11 cellular contexts compared by ENCODE assay signal in the genomic region with DNA sequence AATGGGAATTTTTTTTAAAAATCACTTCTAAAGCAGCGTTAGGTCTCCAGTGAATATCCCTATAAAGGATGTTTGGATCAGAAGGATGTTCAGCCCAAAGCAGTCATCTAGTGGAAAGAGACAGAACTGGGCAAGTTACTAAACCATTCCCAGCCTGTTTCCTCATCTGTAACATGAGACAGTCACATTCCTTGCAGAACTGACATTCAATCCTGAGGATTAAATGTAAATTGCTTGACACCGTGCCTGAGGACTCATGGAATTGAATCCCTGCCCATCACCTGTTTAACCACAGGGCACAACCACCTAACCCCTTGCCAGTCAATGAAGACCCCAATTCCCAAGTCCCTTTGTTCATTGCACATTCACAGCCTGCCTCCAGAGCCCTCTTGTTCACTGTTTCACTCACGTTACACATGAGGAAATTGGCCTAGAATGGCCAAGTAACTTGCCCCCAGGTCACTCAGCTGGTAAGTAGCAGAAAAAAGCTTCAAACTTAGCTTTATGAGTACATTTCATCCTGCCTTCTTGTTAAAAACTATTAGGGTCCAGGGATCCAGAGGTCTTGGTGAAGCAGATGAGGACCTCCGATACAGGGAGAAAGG. TPM values are rescaled to one million over a fixed set of nuclear protein-coding genes. Genes with fewer than 3 reads are reported as not detected.
A peak's percentile ranks its signal among the peaks of the same experiment; 100 is the strongest.
DNase-seq lines count a peak whose midpoint lies in the region; ATAC-seq, FAIRE-seq and TF ChIP-seq lines count a peak whose summit lies in the region.
"Had no signal": no experiment of that assay in that cellular context is flagged by ENCODE, and none has a peak within 500 bp of the region (broad histone marks: within the 10 kb centered on the region; RNA-seq: fewer than 3 reads in every experiment).

No MANE protein-coding gene starts in this region.

- intact Hi-C loops in Calu3 (cut with micrococcal nuclease; ENCODE audit: unreplicated experiment) = no loop called here

- H3K56ac ChIP-seq in H1 (replicated peaks; ENCODE audit: insufficient read length, low read depth, low read length) = no peak overlapping the region

- TF ChIP-seq CTCF in Calu3 (IDR thresholded peaks at IDR 0.05; ENCODE audit: unreplicated experiment) = no peak
- TF ChIP-seq CTCF in H1 (IDR thresholded peaks at IDR 0.05; ENCODE audit: control extremely low read depth in 1 of 3, insufficient read depth in 1 of 3, low read depth in 1 of 3, low read length in 3 of 3) = no peak

- H2BK5ac ChIP-seq in H1 (ENCODE audit: low read depth, low read length) = no peak overlapping the region
- no peak overlapping the region for H2BK5ac ChIP-seq in neuronal stem cell (ENCODE audit: low read length)

- no peak for TF ChIP-seq RAD21 in H1 (IDR thresholded peaks at IDR 0.05 in 1 of 2, conservative IDR thresholded peaks at IDR 0.05 in 1 of 2; ENCODE audit: low read depth in 2 of 2, low read length in 2 of 2)

- no peaks in the 10 kb centered on the region for H4K20me1 ChIP-seq in H1 (replicated peaks in 1 of 2; ENCODE audit: control insufficient read depth in 1 of 2, insufficient read depth in 2 of 2, low read length in 2 of 2)

- no peaks in the 10 kb centered on the region for H3K79me2 ChIP-seq in H1 (ENCODE audit: control insufficient read depth in 1 of 2, insufficient read depth in 2 of 2, low read length in 2 of 2)

- FAIRE-seq in H1 (lab: Jason Lieb, UNC) (no peak), RCC 7860 (lab: Jason Lieb, UNC) (no peak)

- no peak for TF ChIP-seq EP300 in H1 (IDR thresholded peaks at IDR 0.05; ENCODE audit: borderline replicate concordance in 1 of 2, low read depth in 2 of 2, low read length in 2 of 2)

- H3K36me3 ChIP-seq in H1 (ENCODE audit: control insufficient read depth in 2 of 4, insufficient read depth in 4 of 4, low read length in 3 of 4) (no peaks in the 10 kb centered on the region), neuronal stem cell (replicated peaks in 1 of 2; ENCODE audit: control insufficient read depth in 2 of 2, insufficient read depth in 2 of 2, low read length in 2 of 2) (no peaks in the 10 kb centered on the region)

- BruUV-seq in Calu3 (replicated peaks; lab: Mats Ljungman, UMichigan) = no TSS peak

- H3K4me2 ChIP-seq in H1 (ENCODE audit: insufficient read depth in 1 of 2, low read depth in 2 of 2, low read length in 2 of 2) (peak overlapping the region; percentile 20 to 23; a peak in 1 of 4 replicates), neuronal stem cell (ENCODE audit: insufficient read depth, low read length, poor library complexity, severe bottlenecking) (no peak overlapping the region)

- H3K4ac ChIP-seq in H1 (replicated peaks; ENCODE audit: insufficient read length, low read depth, low read length) (no peak overlapping the region), neuronal stem cell (ENCODE audit: low read length) (no peak overlapping the region)

- no peak for DNase-seq in Calu3
- DNase-seq in M059J (ENCODE audit: low read depth) = peak; percentile 79
- DNase-seq in H1 (ENCODE audit: low read depth in 1 of 2, low spot score in 2 of 2) = no peak
- peak; percentile 15 for DNase-seq in neuronal stem cell (ENCODE audit: low spot score)
- no peak for DNase-seq in NCI-H2029 treated with DMSO at 0.1 percent for 48 hours (lab: John Stamatoyannopoulos, UW)
- no peak for DNase-seq in RCC 7860 (ENCODE audit: low spot score)
- DNase-seq: activated CD4-positive, CD25-positive, alpha-beta regulatory T cell treated with anti-CD3 and anti-CD28 coated beads, Interleukin-2, amount 50 U/mL, for 72 hours; amygdala; retina had no signal

- no peak for TF ChIP-seq POLR2A in H1 (IDR thresholded peaks at IDR 0.05; ENCODE audit: control extremely low read depth in 1 of 2, low read depth in 2 of 2, low read length in 2 of 2)

- H3K18ac ChIP-seq in H1 (ENCODE audit: extremely low read depth, low read length) (no peak overlapping the region), neuronal stem cell (ENCODE audit: low read length) (no peak overlapping the region)

- peak overlapping the region; percentile 31 for H3K27ac Mint-ChIP-seq in Calu3 (ENCODE audit: unreplicated experiment)

- H3K4me1 ChIP-seq in H1 (replicated peaks in 1 of 4; ENCODE audit: control insufficient read depth in 3 of 4, insufficient read depth in 4 of 4, low read length in 3 of 4) (peaks cover 0 to 11% (median 10%) of the 10 kb centered on the region in 4 experiments), neuronal stem cell (ENCODE audit: control insufficient read depth in 2 of 2, insufficient read depth in 1 of 2, low read depth in 1 of 2, low read length in 2 of 2) (peaks cover 13% of the 10 kb centered on the region in 2 donors)

- WGBS in H1 (ENCODE audit: extremely low coverage in 1 of 2, insufficient coverage in 1 of 2, insufficient read length in 1 of 2, insufficient replicate concordance in 2 of 2, low coverage in 1 of 2, low lambda C conversion rate in 2 of 2, missing lambda C conversion rate in 1 of 2), 2 experiments = 62% methylated on average over 4 of the region's 4 CpGs; no CpG with 5 or more reads in 1 of the 2 experiments
- WGBS in neuronal stem cell (ENCODE audit: extremely low coverage in 2 of 2, insufficient read length in 2 of 2, insufficient replicate concordance in 1 of 2), 2 donors = no CpG with 5 or more reads among the region's 4 CpGs

- ATAC-seq in GM18909 (IDR thresholded peaks at IDR 0.05; ENCODE audit: poor library complexity, unreplicated experiment) (no peak), HG02852 (IDR thresholded peaks at IDR 0.05; ENCODE audit: unreplicated experiment) (no peak)

- no peak overlapping the region for H3K14ac ChIP-seq in H1 (ENCODE audit: insufficient read length)
- H3K14ac ChIP-seq in neuronal stem cell (ENCODE audit: low read length) = no peak overlapping the region

- POLR2A ChIA-PET in H1 (lab: Charles Lee; ENCODE audit: partially characterized antibody) = no interaction called here

- H4K5ac ChIP-seq in H1 (ENCODE audit: insufficient read length, low read depth, low read length) = no peak overlapping the region

- no peak overlapping the region for H2BK20ac ChIP-seq in H1 (ENCODE audit: low read length)

- no peaks in the 10 kb centered on the region for H3K79me1 ChIP-seq in H1 (ENCODE audit: low read depth, low read length)
- no peaks in the 10 kb centered on the region for H3K79me1 ChIP-seq in neuronal stem cell (ENCODE audit: low read depth, low read length)

- H3K23ac ChIP-seq in H1 (ENCODE audit: insufficient read length) = no peak overlapping the region
- H3K23ac ChIP-seq in neuronal stem cell (ENCODE audit: low read depth, low read length, poor library complexity) = no peak overlapping the region

- H3K9me3 Mint-ChIP-seq in Calu3 (ENCODE audit: low read depth, unreplicated experiment) = no peaks in the 10 kb centered on the region

- no peaks in the 10 kb centered on the region for H3K9me3 ChIP-seq in H1 (ENCODE audit: insufficient read depth in 2 of 2, low read depth in 1 of 2, low read length in 1 of 2)
- no peaks in the 10 kb centered on the region for H3K9me3 ChIP-seq in neuronal stem cell (replicated peaks in 1 of 2; ENCODE audit: control insufficient read depth in 2 of 2, insufficient read depth in 1 of 2, low read depth in 1 of 2, low read length in 2 of 2)

- H4K91ac ChIP-seq in H1 (replicated peaks; ENCODE audit: insufficient read length, low read length) (no peak overlapping the region), neuronal stem cell (ENCODE audit: low read depth, low read length, poor library complexity) (no peak overlapping the region)

- H3K4me3 ChIP-seq in H1 (ENCODE audit: extremely low read depth in 1 of 4, insufficient read depth in 2 of 4, low read depth in 3 of 4, low read length in 4 of 4) = no peak overlapping the region; a peak in 1 of 8 replicates
- H3K4me3 ChIP-seq in neuronal stem cell (ENCODE audit: low read length in 2 of 2) = no peak overlapping the region

- H2AFZ ChIP-seq in H1 (ENCODE audit: low read length) (no peak overlapping the region), neuronal stem cell (ENCODE audit: low read length) (peak overlapping the region; percentile 62)

- H3K27me3 ChIP-seq in H1 (replicated peaks in 1 of 4; ENCODE audit: control insufficient read depth in 3 of 4, extremely low read depth in 1 of 4, insufficient read depth in 3 of 4, low read length in 3 of 4) (peaks cover 19 to 30% (median 27%) of the 10 kb centered on the region in 4 experiments), neuronal stem cell (ENCODE audit: control insufficient read depth in 3 of 3, insufficient read depth in 3 of 3, low read depth in 1 of 3, low read length in 3 of 3) (peaks cover 0 to 18% (median 12%) of the 10 kb centered on the region in 3 experiments)

- no peak overlapping the region for H4K8ac ChIP-seq in H1 (ENCODE audit: extremely low read depth, insufficient read depth, low read length)
- H4K8ac ChIP-seq in neuronal stem cell (ENCODE audit: low read depth, low read length) = no peak overlapping the region

- H2BK12ac ChIP-seq in H1 (ENCODE audit: low read depth, low read length) (no peak overlapping the region), neuronal stem cell (ENCODE audit: low read length) (no peak overlapping the region)

- H3K23me2 ChIP-seq in H1 (ENCODE audit: low read depth, low read length) = peaks cover 4% of the 10 kb centered on the region

- H2BK120ac ChIP-seq in H1 (replicated peaks; ENCODE audit: low read depth, low read length) (no peak overlapping the region), neuronal stem cell (ENCODE audit: low read depth, low read length) (no peak overlapping the region)

- no peak overlapping the region for H3K9ac ChIP-seq in H1 (replicated peaks in 1 of 4; ENCODE audit: extremely low read depth in 1 of 4, low read depth in 3 of 4, low read length in 3 of 4)
- H3K9ac ChIP-seq in neuronal stem cell (ENCODE audit: low read depth, low read length, poor library complexity) = no peak overlapping the region

- no peaks in the 10 kb centered on the region for H3K27me3 Mint-ChIP-seq in Calu3 (ENCODE audit: unreplicated experiment)

- H2AK5ac ChIP-seq in H1 (ENCODE audit: low read depth, low read length) (no peak overlapping the region), neuronal stem cell (ENCODE audit: low read depth, low read length) (no peak overlapping the region)

- CTCF ChIA-PET in Calu3 (lab: Charles Lee) (interaction anchor here (0.5 to 1.6 kb wide), 3 partner anchors 11 to 59 kb away, joined by 3 to 5 read pairs (median 4); no protein-coding TSS in a partner anchor), H1 (lab: Charles Lee; ENCODE audit: partially characterized antibody) (interaction anchor here (0.7 to 4.7 kb wide), 14 partner anchors 9 to 239 kb away, joined by 3 to 30 read pairs (median 4); no protein-coding TSS in a partner anchor)

- H3K27ac ChIP-seq in H1 (ENCODE audit: low read depth, low read length) = no peak overlapping the region
- H3K27ac ChIP-seq in neuronal stem cell (replicated peaks; ENCODE audit: low read length) = no peak overlapping the region

- no peak overlapping the region for H2BK15ac ChIP-seq in H1 (ENCODE audit: low read length)
- no peak overlapping the region for H2BK15ac ChIP-seq in neuronal stem cell (ENCODE audit: low read length)

- no peak overlapping the region for H3K4me3 Mint-ChIP-seq in Calu3 (ENCODE audit: low read depth, unreplicated experiment)

- H3K36me3 Mint-ChIP-seq in Calu3 (ENCODE audit: insufficient read depth, unreplicated experiment) = peaks cover 5% of the 10 kb centered on the region

- H3K4me1 Mint-ChIP-seq in Calu3 (ENCODE audit: low read depth, unreplicated experiment) = peaks cover 29% of the 10 kb centered on the region

RNA-seq across cellular contexts. Expression of gene CMTM2, which starts 1.4 kb away (rescaled TPM):
- 0.92 and 0.95 TPM in 2 replicates for total RNA-seq in Calu3 (2022)
- not detected in 2 replicates for total RNA-seq in M059J (2014; rRNA removed; shearing (Covaris generic))
- not detected in 2 replicates for total RNA-seq in H1 (2021; fragmentation: NEBNext Ultra II Directional; extraction: Animal tissue kit (Norgen Biotek cat#: 25700))
- not detected in 2 replicates for polyA plus RNA-seq in H1 (2011; rRNA removed)
- polyA plus RNA-seq in H1 (2011; cell fraction: cytosol; rRNA removed) = not detected
- polyA plus RNA-seq in H1 (2011; cell fraction: nucleus; rRNA removed) = not detected
- not detected in 4 replicates for polyA plus RNA-seq in H1 (2012, experiment 1 of 2)
- not detected for polyA plus RNA-seq in H1 (2012, experiment 2 of 2)
- polyA plus RNA-seq in H1 (2013, experiment 1 of 2) = not detected
- not detected for polyA plus RNA-seq in H1 (2013, experiment 2 of 2)
- polyA minus RNA-seq in H1 (2011; rRNA and poly(A)+ RNA removed) = not detected in 2 replicates
- polyA minus RNA-seq in H1 (2011; cell fraction: cytosol; rRNA and poly(A)+ RNA removed) = not detected
- polyA minus RNA-seq in H1 (2011; cell fraction: nucleus; rRNA and poly(A)+ RNA removed) = not detected
- polyA plus RNA-seq in neuronal stem cell (2013, experiment 1 of 2) = 0.20 TPM
- 0.08 TPM for polyA plus RNA-seq in neuronal stem cell (2013, experiment 2 of 2)

RNA-seq across cellular contexts. Expression of gene CMTM1, which starts 14.5 kb away (rescaled TPM):
- total RNA-seq in Calu3 (2022) = 48.4 and 72.1 TPM in 2 replicates
- total RNA-seq in M059J (2014; rRNA removed; shearing (Covaris generic)) = 2.1 and 3.8 TPM in 2 replicates
- total RNA-seq in H1 (2021; fragmentation: NEBNext Ultra II Directional; extraction: Animal tissue kit (Norgen Biotek cat#: 25700)) = 1.9 and 2.0 TPM in 2 replicates
- polyA plus RNA-seq in H1 (2011; rRNA removed) = 1.2 and 1.7 TPM in 2 replicates
- 1.1 TPM for polyA plus RNA-seq in H1 (2011; cell fraction: cytosol; rRNA removed)
- 2.4 TPM for polyA plus RNA-seq in H1 (2011; cell fraction: nucleus; rRNA removed)
- polyA plus RNA-seq in H1 (2012, experiment 1 of 2) = 0.58 to 2.6 TPM (median 1.4 TPM) in 4 replicates
- polyA plus RNA-seq in H1 (2012, experiment 2 of 2) = not detected
- 2.3 TPM for polyA plus RNA-seq in H1 (2013, experiment 1 of 2)
- polyA plus RNA-seq in H1 (2013, experiment 2 of 2) = 1.3 TPM
- 0.63 and 0.85 TPM in 2 replicates for polyA minus RNA-seq in H1 (2011; rRNA and poly(A)+ RNA removed)
- 1.6 TPM for polyA minus RNA-seq in H1 (2011; cell fraction: cytosol; rRNA and poly(A)+ RNA removed)
- polyA minus RNA-seq in H1 (2011; cell fraction: nucleus; rRNA and poly(A)+ RNA removed) = 4.6 TPM
- polyA plus RNA-seq in neuronal stem cell (2013, experiment 1 of 2) = 3.8 TPM
- 4.4 TPM for polyA plus RNA-seq in neuronal stem cell (2013, experiment 2 of 2)

RNA-seq across cellular contexts. Expression of gene CMTM3, which starts 23.8 kb away (rescaled TPM):
- 18.4 and 33.6 TPM in 2 replicates for total RNA-seq in Calu3 (2022)
- 28.9 and 33.6 TPM in 2 replicates for total RNA-seq in M059J (2014; rRNA removed; shearing (Covaris generic))
- 24.8 and 25.4 TPM in 2 replicates for total RNA-seq in H1 (2021; fragmentation: NEBNext Ultra II Directional; extraction: Animal tissue kit (Norgen Biotek cat#: 25700))
- 24.7 and 30.8 TPM in 2 replicates for polyA plus RNA-seq in H1 (2011; rRNA removed)
- polyA plus RNA-seq in H1 (2011; cell fraction: cytosol; rRNA removed) = 18.8 TPM
- 25.5 TPM for polyA plus RNA-seq in H1 (2011; cell fraction: nucleus; rRNA removed)
- polyA plus RNA-seq in H1 (2012, experiment 1 of 2) = 17.4 to 22.2 TPM (median 19.4 TPM) in 4 replicates
- polyA plus RNA-seq in H1 (2012, experiment 2 of 2) = 22.8 TPM
- polyA plus RNA-seq in H1 (2013, experiment 1 of 2) = 40.7 TPM
- 45.4 TPM for polyA plus RNA-seq in H1 (2013, experiment 2 of 2)
- 12.8 and 26.1 TPM in 2 replicates for polyA minus RNA-seq in H1 (2011; rRNA and poly(A)+ RNA removed)
- 6.6 TPM for polyA minus RNA-seq in H1 (2011; cell fraction: cytosol; rRNA and poly(A)+ RNA removed)
- 6.8 TPM for polyA minus RNA-seq in H1 (2011; cell fraction: nucleus; rRNA and poly(A)+ RNA removed)
- polyA plus RNA-seq in neuronal stem cell (2013, experiment 1 of 2) = 92.9 TPM
- polyA plus RNA-seq in neuronal stem cell (2013, experiment 2 of 2) = 91.8 TPM

RNA-seq across cellular contexts. Expression of gene CKLF, which starts 28.3 kb away (rescaled TPM):
- 217 and 293 TPM in 2 replicates for total RNA-seq in Calu3 (2022)
- 145 and 165 TPM in 2 replicates for total RNA-seq in M059J (2014; rRNA removed; shearing (Covaris generic))
- total RNA-seq in H1 (2021; fragmentation: NEBNext Ultra II Directional; extraction: Animal tissue kit (Norgen Biotek cat#: 25700)) = 18.9 and 21.1 TPM in 2 replicates
- 61.2 and 63.5 TPM in 2 replicates for polyA plus RNA-seq in H1 (2011; rRNA removed)
- polyA plus RNA-seq in H1 (2011; cell fraction: cytosol; rRNA removed) = 50.5 TPM
- polyA plus RNA-seq in H1 (2011; cell fraction: nucleus; rRNA removed) = 34.6 TPM
- 15.6 to 41.5 TPM (median 33.8 TPM) in 4 replicates for polyA plus RNA-seq in H1 (2012, experiment 1 of 2)
- polyA plus RNA-seq in H1 (2012, experiment 2 of 2) = 29.6 TPM
- polyA plus RNA-seq in H1 (2013, experiment 1 of 2) = 40.3 TPM
- 40.7 TPM for polyA plus RNA-seq in H1 (2013, experiment 2 of 2)
- polyA minus RNA-seq in H1 (2011; rRNA and poly(A)+ RNA removed) = 10.2 and 11.5 TPM in 2 replicates
- 13.5 TPM for polyA minus RNA-seq in H1 (2011; cell fraction: cytosol; rRNA and poly(A)+ RNA removed)
- 9.7 TPM for polyA minus RNA-seq in H1 (2011; cell fraction: nucleus; rRNA and poly(A)+ RNA removed)
- 37.5 TPM for polyA plus RNA-seq in neuronal stem cell (2013, experiment 1 of 2)
- 41.1 TPM for polyA plus RNA-seq in neuronal stem cell (2013, experiment 2 of 2)

RNA-seq across cellular contexts. Expression of gene TK2, which starts 30.8 kb away (rescaled TPM):
- 53.2 and 56.6 TPM in 2 replicates for total RNA-seq in Calu3 (2022)
- 13.6 and 25.2 TPM in 2 replicates for total RNA-seq in M059J (2014; rRNA removed; shearing (Covaris generic))
- total RNA-seq in H1 (2021; fragmentation: NEBNext Ultra II Directional; extraction: Animal tissue kit (Norgen Biotek cat#: 25700)) = 3.6 and 4.5 TPM in 2 replicates
- 2.7 and 3.2 TPM in 2 replicates for polyA plus RNA-seq in H1 (2011; rRNA removed)
- 4.6 TPM for polyA plus RNA-seq in H1 (2011; cell fraction: cytosol; rRNA removed)
- 8.7 TPM for polyA plus RNA-seq in H1 (2011; cell fraction: nucleus; rRNA removed)
- polyA plus RNA-seq in H1 (2012, experiment 1 of 2) = 3.2 to 4.4 TPM (median 3.8 TPM) in 4 replicates
- 1.6 TPM for polyA plus RNA-seq in H1 (2012, experiment 2 of 2)
- 3.4 TPM for polyA plus RNA-seq in H1 (2013, experiment 1 of 2)
- polyA plus RNA-seq in H1 (2013, experiment 2 of 2) = 2.4 TPM
- 7.1 and 12.2 TPM in 2 replicates for polyA minus RNA-seq in H1 (2011; rRNA and poly(A)+ RNA removed)
- 5.1 TPM for polyA minus RNA-seq in H1 (2011; cell fraction: cytosol; rRNA and poly(A)+ RNA removed)
- polyA minus RNA-seq in H1 (2011; cell fraction: nucleus; rRNA and poly(A)+ RNA removed) = 5.9 TPM
- polyA plus RNA-seq in neuronal stem cell (2013, experiment 1 of 2) = 3.4 TPM
- polyA plus RNA-seq in neuronal stem cell (2013, experiment 2 of 2) = 3.4 TPM

Comparison
In these comparisons a context has a peak if more than half of its experiments do, and no peak if none do; other contexts are left out.
1. DNase-seq: peak in M059J (single experiment) and neuronal stem cell (single experiment); none in Calu3 (single experiment), H1 (0 of 2), NCI-H2029 treated with DMSO at 0.1 percent for 48 hours (single experiment) and RCC 7860 (single experiment).
2. RNA of gene CMTM1, which starts 14.5 kb away (total RNA-seq): 48.4 to 72.1 TPM in Calu3; 2.1 to 3.8 TPM in M059J and 1.9 to 2.0 TPM in H1; every median in the first group is over 10 times any median in the second.